12 cellular contexts compared by ENCODE assay signal in genomic region chr9:136713555-136713949, GRCh38. TPM values are rescaled to one million over a fixed set of nuclear protein-coding genes. Genes with fewer than 3 reads are reported as not detected.
DNase-seq lines count a peak whose midpoint lies in the region; ATAC-seq and TF ChIP-seq lines count a peak whose summit lies in the region.
"Had no signal": no experiment of that assay in that cellular context is flagged by ENCODE, and none has a peak within 500 bp of the region (broad histone marks: within the 10 kb centered on the region; RNA-seq: fewer than 3 reads in every experiment).

No MANE protein-coding gene starts in this region.

- H3K27me3 ChIP-seq in naive thymus-derived CD4-positive, alpha-beta T cell (ENCODE audit: control insufficient read depth in 2 of 2, insufficient read depth in 2 of 2, low read length in 2 of 2) = peaks cover 0 to 9% of the 10 kb centered on the region in 2 donors

- POLR2A ChIA-PET in naive thymus-derived CD4-positive, alpha-beta T cell (lab: Charles Lee) = interaction anchor here (1.1 to 2.2 kb wide), 2 partner anchors 12 to 14 kb away, joined by 3 to 11 read pairs; no protein-coding TSS in a partner anchor

- H3K4me1 Mint-ChIP-seq in endothelial cell (ENCODE audit: unreplicated experiment) = peaks cover 36% of the 10 kb centered on the region
- H3K4me1 Mint-ChIP-seq in osteocyte (ENCODE audit: unreplicated experiment) = peaks cover 24% of the 10 kb centered on the region
- H3K4me1 Mint-ChIP-seq in naive thymus-derived CD4-positive, alpha-beta T cell = peaks cover 0 to 6% (median 6%) of the 10 kb centered on the region in 7 donors

- ATAC-seq in GM18520 (IDR thresholded peaks at IDR 0.05; ENCODE audit: unreplicated experiment) = no peak
- no peak for ATAC-seq in naive thymus-derived CD4-positive, alpha-beta T cell

- no peak overlapping the region for H3K27ac ChIP-seq in naive thymus-derived CD4-positive, alpha-beta T cell (ENCODE audit: low read depth, low read length)
- H3K27ac ChIP-seq: tibial artery had no signal

- H3K27ac Mint-ChIP-seq in endothelial cell (ENCODE audit: unreplicated experiment) (peak overlapping the region; percentile 83), osteocyte (ENCODE audit: unreplicated experiment) (no peak overlapping the region)
- H3K27ac Mint-ChIP-seq in naive thymus-derived CD4-positive, alpha-beta T cell = peak overlapping the region in 1 of 9 donors; percentile 23

- H3K4me3 Mint-ChIP-seq in endothelial cell (ENCODE audit: unreplicated experiment) (peak overlapping the region; percentile 89), osteocyte (ENCODE audit: unreplicated experiment) (peak overlapping the region; percentile 54)
- H3K4me3 Mint-ChIP-seq in naive thymus-derived CD4-positive, alpha-beta T cell = peak overlapping the region in 2 of 10 donors; percentile 21 to 50

- intact Hi-C loops in naive thymus-derived CD4-positive, alpha-beta T cell (cut with micrococcal nuclease) = no loop called here

- DNase-seq in D341Med (ENCODE audit: low spot score) = peak; percentile 63
- peak; percentile 40 for DNase-seq in NCI-H345 treated with DMSO at 0.1 percent for 48 hours (lab: John Stamatoyannopoulos, UW; ENCODE audit: unreplicated experiment)
- no peak for DNase-seq in endothelial cell (ENCODE audit: low spot score)
- DNase-seq in osteocyte (ENCODE audit: extremely low spot score, unreplicated experiment) = no peak
- no peak for DNase-seq in naive thymus-derived CD4-positive, alpha-beta T cell
- no peak for DNase-seq in activated CD4-positive, CD25-positive, alpha-beta regulatory T cell treated with anti-CD3 and anti-CD28 coated beads, Interleukin-2, amount 50 U/mL, for 72 hours
- no peak for DNase-seq in NCI-H2196 (lab: John Stamatoyannopoulos, UW; ENCODE audit: unreplicated experiment)
- DNase-seq: activated T-cell treated with anti-CD3 and anti-CD28 coated beads, Interleukin-2, amount 50 U/mL, for 48 hours; GDM1; tibial artery had no signal

- no peaks in the 10 kb centered on the region for H3K36me3 ChIP-seq in naive thymus-derived CD4-positive, alpha-beta T cell (ENCODE audit: control insufficient read depth in 2 of 3, insufficient read depth in 3 of 3, low read length in 3 of 3)
- H3K36me3 ChIP-seq: tibial artery had no signal

- H3K36me3 Mint-ChIP-seq in endothelial cell (ENCODE audit: low read depth, unreplicated experiment) (peaks cover 18% of the 10 kb centered on the region), osteocyte (ENCODE audit: unreplicated experiment) (no peaks in the 10 kb centered on the region)
- H3K36me3 Mint-ChIP-seq in naive thymus-derived CD4-positive, alpha-beta T cell = no peaks in the 10 kb centered on the region

- no peaks in the 10 kb centered on the region for H3K9me3 Mint-ChIP-seq in endothelial cell (ENCODE audit: unreplicated experiment)
- H3K9me3 Mint-ChIP-seq in osteocyte (ENCODE audit: unreplicated experiment) = no peaks in the 10 kb centered on the region
- H3K9me3 Mint-ChIP-seq in naive thymus-derived CD4-positive, alpha-beta T cell = peaks cover 0 to 2% (median 0%) of the 10 kb centered on the region in 11 donors

- TF ChIP-seq CTCF in endothelial cell (IDR thresholded peaks at IDR 0.05; ENCODE audit: unreplicated experiment) (no peak), osteocyte (IDR thresholded peaks at IDR 0.05) (no peak)

- H3K9me3 ChIP-seq in naive thymus-derived CD4-positive, alpha-beta T cell (ENCODE audit: control insufficient read depth in 2 of 3, low read length in 3 of 3) = no peaks in the 10 kb centered on the region
- H3K9me3 ChIP-seq: tibial artery had no signal

- H3K4me3 ChIP-seq in naive thymus-derived CD4-positive, alpha-beta T cell (ENCODE audit: low read length) = no peak overlapping the region

- no peaks in the 10 kb centered on the region for H3K4me1 ChIP-seq in naive thymus-derived CD4-positive, alpha-beta T cell (ENCODE audit: control insufficient read depth in 2 of 2, insufficient read depth in 2 of 2, low read length in 2 of 2)

- peaks cover 18% of the 10 kb centered on the region for H3K27me3 Mint-ChIP-seq in endothelial cell (ENCODE audit: unreplicated experiment)
- H3K27me3 Mint-ChIP-seq in osteocyte (ENCODE audit: unreplicated experiment) = no peaks in the 10 kb centered on the region
- peaks cover 22 to 39% (median 35%) of the 10 kb centered on the region in 5 donors for H3K27me3 Mint-ChIP-seq in naive thymus-derived CD4-positive, alpha-beta T cell

- CTCF ChIA-PET in naive thymus-derived CD4-positive, alpha-beta T cell (lab: Charles Lee) = no interaction called here

RNA-seq across cellular contexts. Expression of gene DIPK1B, which starts 1.2 kb away (rescaled TPM):
- total RNA-seq in endothelial cell (ENCODE audit: unreplicated experiment) = 293 TPM
- total RNA-seq in osteocyte = 11.4 and 11.5 TPM in 2 replicates
- 1 to 10 TPM in 1 of 5 experiments, under 1 TPM in 2, not detected in 2; 0.46 to 1.6 (median 0.56) TPM for total RNA-seq in naive thymus-derived CD4-positive, alpha-beta T cell
- under 1 TPM; 0.11 to 0.31 TPM for polyA plus RNA-seq in naive thymus-derived CD4-positive, alpha-beta T cell
- total RNA-seq: RPMI7951 had no signal

RNA-seq across cellular contexts. Expression of gene AGPAT2, which starts 26.3 kb away (rescaled TPM):
- total RNA-seq in endothelial cell (ENCODE audit: unreplicated experiment) (38.9 TPM), osteocyte (34.4 and 36.4 TPM in 2 replicates)
- total RNA-seq in naive thymus-derived CD4-positive, alpha-beta T cell = 10 to 100 TPM in 2 of 5 experiments, 1 to 10 TPM in 3; 2.3 to 20.6 (median 8.5) TPM
- polyA plus RNA-seq in naive thymus-derived CD4-positive, alpha-beta T cell = 10 to 100 TPM; 12.0 to 13.1 TPM

RNA-seq across cellular contexts. Expression of gene LCN10, which starts 29.2 kb away (rescaled TPM):
- total RNA-seq in endothelial cell (ENCODE audit: unreplicated experiment) (not detected), osteocyte (not detected in 2 replicates)
- total RNA-seq in naive thymus-derived CD4-positive, alpha-beta T cell = 1 to 10 TPM in 3 of 5 experiments, under 1 TPM in 1, not detected in 1; 0.34 to 3.2 (median 1.2) TPM
- 1 to 10 TPM in 1 of 2 donors, under 1 TPM in 1; 0.45 to 1.1 TPM for polyA plus RNA-seq in naive thymus-derived CD4-positive, alpha-beta T cell
- total RNA-seq: RPMI7951 had no signal

RNA-seq across cellular contexts. Expression of gene LCN6, which starts 34.8 kb away (rescaled TPM):
- not detected for total RNA-seq in endothelial cell (ENCODE audit: unreplicated experiment)
- total RNA-seq in osteocyte = not detected in 2 replicates
- total RNA-seq in naive thymus-derived CD4-positive, alpha-beta T cell = not detected
- not detected for polyA plus RNA-seq in naive thymus-derived CD4-positive, alpha-beta T cell
- total RNA-seq: RPMI7951 had no signal

RNA-seq across cellular contexts. Expression of gene LCN8, which starts 44.5 kb away (rescaled TPM):
- not detected for total RNA-seq in endothelial cell (ENCODE audit: unreplicated experiment)
- not detected in 2 replicates for total RNA-seq in osteocyte
- total RNA-seq in naive thymus-derived CD4-positive, alpha-beta T cell = under 1 TPM in 1 of 5 experiments, not detected in 4; 0.83 TPM
- polyA plus RNA-seq in naive thymus-derived CD4-positive, alpha-beta T cell = not detected
- total RNA-seq: RPMI7951 had no signal

Comparison
In these comparisons a context has a peak if more than half of its experiments do, and no peak if none do; other contexts are left out.
1. DNase-seq: peak in D341Med (single experiment) and NCI-H345 treated with DMSO at 0.1 percent for 48 hours (single experiment); none in endothelial cell (single experiment), osteocyte (single experiment), naive thymus-derived CD4-positive, alpha-beta T cell (0 of 9), activated CD4-positive, CD25-positive, alpha-beta regulatory T cell treated with anti-CD3 and anti-CD28 coated beads, Interleukin-2, amount 50 U/mL, for 72 hours (single experiment) and NCI-H2196 (single experiment).
2. RNA of gene DIPK1B, which starts 1.2 kb away (total RNA-seq): 293 TPM in endothelial cell (single experiment); 11.4 to 11.5 TPM in osteocyte and 0.46 to 1.6 TPM in naive thymus-derived CD4-positive, alpha-beta T cell; every median in the first group is over 10 times any median in the second.